Comparison of ENCODE assay signal across 23 cellular contexts in genomic region chr9:122614362-122614761, GRCh38. TPM values are rescaled to one million over a fixed set of nuclear protein-coding genes. Genes with fewer than 3 reads are reported as not detected.
DNase-seq lines count a peak whose midpoint lies in the region; ATAC-seq, FAIRE-seq and TF ChIP-seq lines count a peak whose summit lies in the region.
"Had no signal": no experiment of that assay in that cellular context is flagged by ENCODE, and none has a peak within 500 bp of the region (broad histone marks: within the 10 kb centered on the region; RNA-seq: fewer than 3 reads in every experiment).

Gene OR1Q1, plus strand, starts transcription at chr9:122614738. Its CDS starts 0 bp downstream, at chr9:122614738.

- TF ChIP-seq RAD21 in GM12878 (IDR thresholded peaks at IDR 0.05; ENCODE audit: insufficient read depth, low read depth, low read length), result no peak

- no peak for DNase-seq in HEK293T (ENCODE audit: extremely low spot score)
- DNase-seq in GM12878 (ENCODE audit: low read depth, low spot score), result no peak
- DNase-seq in trophoblast cell, result no peak
- DNase-seq in DMS114 treated with DMSO at 0.1 percent for 48 hours (lab: John Stamatoyannopoulos, UW; ENCODE audit: unreplicated experiment), result no peak
- DNase-seq: 8988T; ACHN; BE2C; C1 segment of cervical spinal cord; CD4-positive, alpha-beta memory T cell; CD4-positive, CD25-positive, alpha-beta regulatory T cell; CD8-positive, alpha-beta memory T cell; COR-L47; DMS 273 treated with DMSO at 0.1 percent for 48 hours; DMS79 treated with DMSO at 0.1 percent for 48 hours; GF-D8 had no signal

- H3K14ac ChIP-seq in trophoblast cell (ENCODE audit: low read length), result no peak within 1 kb of the TSS

- H3K4me1 ChIP-seq in GM12878 (ENCODE audit: control insufficient read depth, insufficient read depth, low read length), result no peaks in the 10 kb centered on the region
- no peaks in the 10 kb centered on the region for H3K4me1 ChIP-seq in trophoblast cell (ENCODE audit: control insufficient read depth in 1 of 2, insufficient read depth in 2 of 2, low read length in 2 of 2)
- H3K4me1 ChIP-seq: BE2C, BLaER1 had no signal

- no peak for TF ChIP-seq POLR2A in GM12878 (IDR thresholded peaks at IDR 0.05; ENCODE audit: low read depth, low read length)

- ATAC-seq in GM12878, result no peak
- no peak for ATAC-seq in GM18909 (IDR thresholded peaks at IDR 0.05; ENCODE audit: poor library complexity, unreplicated experiment)

- no peak for TF ChIP-seq EP300 in GM12878 (IDR thresholded peaks at IDR 0.05; ENCODE audit: borderline replicate concordance in 1 of 2, control insufficient read depth in 1 of 2, low read depth in 2 of 2, low read length in 2 of 2)

- no peak within 1 kb of the TSS for H3K18ac ChIP-seq in trophoblast cell (ENCODE audit: low read length)

- peak within 1 kb of the TSS; percentile 36 for H3K23ac ChIP-seq in trophoblast cell (ENCODE audit: low read length)

- in situ Hi-C loops in GM12878 (cut with MboI), result no loop called here

- no peak within 1 kb of the TSS for H4K91ac ChIP-seq in trophoblast cell (ENCODE audit: low read depth, low read length)

- H2AFZ ChIP-seq in GM12878 (ENCODE audit: control insufficient read depth, low read depth, low read length), result no peak within 1 kb of the TSS
- no peak within 1 kb of the TSS for H2AFZ ChIP-seq in trophoblast cell (ENCODE audit: insufficient read depth, low read length, poor library complexity)

- H3K9me3 ChIP-seq in GM12878 (replicated peaks; ENCODE audit: control insufficient read depth, insufficient read depth, low read length) (no peaks in the 10 kb centered on the region), trophoblast cell (ENCODE audit: insufficient read depth, low read depth, low read length) (peaks cover 15% of the 10 kb centered on the region)
- H3K9me3 ChIP-seq: BE2C, BLaER1 had no signal

- FAIRE-seq in GM12878 (lab: Jason Lieb, UNC), result no peak
- FAIRE-seq: G401.6, GM12892, GM18507, GM19239 had no signal

- no peak within 1 kb of the TSS for H4K8ac ChIP-seq in trophoblast cell (ENCODE audit: low read depth, low read length)

- no peaks in the 10 kb centered on the region for H4K20me1 ChIP-seq in GM12878 (ENCODE audit: control insufficient read depth, insufficient read depth)
- H4K20me1 ChIP-seq: BLaER1 had no signal

- RAD21 ChIA-PET in GM12878 (lab: Charles Lee; ENCODE audit: unreplicated experiment), result no interaction called here

- no peaks in the 10 kb centered on the region; a peak in 1 of 4 replicates for H3K27me3 ChIP-seq in GM12878 (replicated peaks in 1 of 2; ENCODE audit: control insufficient read depth in 2 of 2, insufficient read depth in 2 of 2, low read length in 1 of 2)
- H3K27me3 ChIP-seq in trophoblast cell (ENCODE audit: insufficient read depth, low read length), result no peaks in the 10 kb centered on the region
- H3K27me3 ChIP-seq: BLaER1 had no signal

- H3K4me2 ChIP-seq in GM12878 (ENCODE audit: control insufficient read depth, insufficient read depth) (no peak within 1 kb of the TSS), trophoblast cell (ENCODE audit: low read length) (no peak within 1 kb of the TSS)
- H3K4me2 ChIP-seq: BLaER1 had no signal

- H3K9ac ChIP-seq in GM12878 (ENCODE audit: control insufficient read depth, insufficient read depth, low read length) (no peak within 1 kb of the TSS), trophoblast cell (ENCODE audit: low read length) (no peak within 1 kb of the TSS)
- H3K9ac ChIP-seq: BLaER1 had no signal

- H3K79me2 ChIP-seq in GM12878 (ENCODE audit: control insufficient read depth, insufficient read depth, low read length) (no peaks in the 10 kb centered on the region), trophoblast cell (ENCODE audit: control insufficient read depth, insufficient read depth, low read length, poor library complexity) (no peaks in the 10 kb centered on the region)

- H3K27ac ChIP-seq in GM12878 (ENCODE audit: control insufficient read depth, insufficient read depth), result no peak within 1 kb of the TSS
- no peak within 1 kb of the TSS for H3K27ac ChIP-seq in trophoblast cell (ENCODE audit: low read depth, low read length)
- H3K27ac ChIP-seq: BLaER1 had no signal

- H3K79me1 ChIP-seq in trophoblast cell (ENCODE audit: low read length), result no peaks in the 10 kb centered on the region

- H3K4ac ChIP-seq in trophoblast cell (ENCODE audit: low read depth, low read length), result no peak within 1 kb of the TSS

- POLR2A ChIA-PET in HEK293T (lab: Yijun Ruan, JAX) (no interaction called here), GM12878 (lab: Charles Lee) (no interaction called here)

- no TSS peak for BruUV-seq in GM12878 (replicated peaks; lab: Mats Ljungman, UMichigan)

- CTCF ChIA-PET in HEK293T (lab: Yijun Ruan, JAX) (no interaction called here), GM12878 (lab: Yijun Ruan, JAX) (no interaction called here)

- intact Hi-C loops in GM12878 (cut with micrococcal nuclease; ENCODE audit: unreplicated experiment), result no loop called here

- no peak within 1 kb of the TSS for H4K12ac ChIP-seq in trophoblast cell (ENCODE audit: low read depth, low read length)

- 4% methylated on average over 1 of the region's 1 CpG for WGBS in GM12878 (ENCODE audit: insufficient coverage, insufficient replicate concordance, low lambda C conversion rate, missing lambda C conversion rate)
- no CpG with 5 or more reads among the region's 1 CpG for WGBS in trophoblast cell (ENCODE audit: extremely low coverage, insufficient coverage, insufficient read length)

- H3K4me3 ChIP-seq in GM12878, result no peak within 1 kb of the TSS
- H3K4me3 ChIP-seq in trophoblast cell (ENCODE audit: low read depth, low read length), result no peak within 1 kb of the TSS
- H3K4me3 ChIP-seq: BLaER1 had no signal

- H3K36me3 ChIP-seq in GM12878 (ENCODE audit: control insufficient read depth in 2 of 2, insufficient read depth in 2 of 2, low read length in 1 of 2) (no peaks in the 10 kb centered on the region), trophoblast cell (ENCODE audit: control insufficient read depth in 1 of 2, insufficient read depth in 2 of 2, low read length in 2 of 2) (no peaks in the 10 kb centered on the region)
- H3K36me3 ChIP-seq: BE2C, BLaER1 had no signal

- SMC1A ChIA-PET in GM12878 (lab: Charles Lee; ENCODE audit: uncharacterized antibody, unreplicated experiment), result no interaction called here

- no peak within 1 kb of the TSS for H2BK12ac ChIP-seq in trophoblast cell (ENCODE audit: low read length)

- H2AK5ac ChIP-seq in trophoblast cell (ENCODE audit: low read length), result no peak within 1 kb of the TSS

- TF ChIP-seq CTCF in GM12878 (IDR thresholded peaks at IDR 0.05 in 2 of 3, conservative IDR thresholded peaks at IDR 0.05 in 1 of 3; ENCODE audit: control insufficient read depth in 2 of 3, extremely low read depth in 1 of 3, insufficient read depth in 1 of 3, low read depth in 3 of 3, low read length in 3 of 3), result no peak

- H2BK120ac ChIP-seq in trophoblast cell (ENCODE audit: insufficient read depth, low read length, poor library complexity), result no peak within 1 kb of the TSS

- H2BK5ac ChIP-seq in trophoblast cell (ENCODE audit: low read depth, low read length, poor library complexity), result no peak within 1 kb of the TSS

TF ChIP-seq in HEK293T, 16 proteins besides CTCF, POLR2A, EP300 and RAD21:
- TF ChIP-seq PKNOX1 (IDR thresholded peaks at IDR 0.05), result no peak
- TF ChIP-seq ELF4 (IDR thresholded peaks at IDR 0.05), result peak; percentile 68
- TF ChIP-seq TARDBP (IDR thresholded peaks at IDR 0.05), result no peak
TF ChIP-seq in HEK293T: peak in this region for 1.

TF ChIP-seq in GM12878, 131 proteins besides CTCF, POLR2A, EP300 and RAD21 (continues in another document):
- peak; percentile 42; the same call in 1 of the 2 replicates for TF ChIP-seq ZBTB40 (IDR thresholded peaks at IDR 0.05; ENCODE audit: borderline replicate concordance)

RNA-seq across cellular contexts. Expression of gene OR1Q1, which starts in this region (rescaled TPM):
- 0.79 and 1.2 TPM in 2 replicates for total RNA-seq in GM12878 (2013; cell fraction: nucleolus; rRNA removed)
- total RNA-seq in GM12878 (2014; rRNA removed), result not detected in 2 replicates
- not detected in 2 replicates for total RNA-seq in GM12878 (2014; rRNA removed; fragmentation: Illumina TruSeq; extraction: Trizol)
- not detected in 2 replicates for total RNA-seq in GM12878 (2021)
- not detected for polyA plus RNA-seq in GM12878 (2011; ENCODE audit: low read depth)
- polyA plus RNA-seq in GM12878 (2011; rRNA removed), result 0.29 TPM in 1 of 2 replicates, not detected in the other
- polyA plus RNA-seq in GM12878 (2011; cell fraction: cytosol; rRNA removed), result 0.30 TPM in 1 of 2 replicates, not detected in the other
- 1.5 and 1.7 TPM in 2 replicates for polyA plus RNA-seq in GM12878 (2011; cell fraction: nucleus; rRNA removed)
- not detected in 2 replicates for polyA plus RNA-seq in GM12878 (2012)
- not detected in 2 replicates for polyA plus RNA-seq in GM12878 (2014; fragmentation: Illumina TruSeq; extraction: Trizol)
- not detected for polyA plus RNA-seq in GM12878 (2014; fragmentation: Nextera tagmentation; extraction: Ambion mirVana)
- polyA plus RNA-seq in GM12878 (2014; rRNA removed), result not detected in 2 replicates
- not detected for polyA plus RNA-seq in GM12878 (2016; fragmentation: Nextera tagmentation; extraction: Ambion mirVana)
- polyA minus RNA-seq in GM12878 (2011; rRNA and poly(A)+ RNA removed), result 0.73 and 1.4 TPM in 2 replicates
- polyA minus RNA-seq in GM12878 (2011; cell fraction: cytosol; rRNA and poly(A)+ RNA removed), result not detected in 2 replicates
- 0.97 and 1.2 TPM in 2 replicates for polyA minus RNA-seq in GM12878 (2011; cell fraction: nucleus; rRNA and poly(A)+ RNA removed)
- not detected in 2 replicates for polyA plus RNA-seq in trophoblast cell (2013)
- total RNA-seq: A673; CD4-positive, alpha-beta memory T cell; CD8-positive, alpha-beta memory T cell had no signal
- polyA plus RNA-seq: CD14-positive monocyte; CD4-positive, alpha-beta memory T cell; CD4-positive, CD25-positive, alpha-beta regulatory T cell; CD8-positive, alpha-beta memory T cell had no signal
